1 cellular context compared by ENCODE assay signal in genomic region chr18:58264846-58265245, GRCh38.
TF ChIP-seq lines count a peak whose summit lies in the region.

No MANE protein-coding gene starts in this region.

TF ChIP-seq in GM12878, 131 proteins besides CTCF, POLR2A, EP300 and RAD21 (continued from another document):
- no peak for TF ChIP-seq ZNF592 (IDR thresholded peaks at IDR 0.05)
- TF ChIP-seq RB1 (IDR thresholded peaks at IDR 0.05; ENCODE audit: borderline replicate concordance), result no peak
- TF ChIP-seq DPF2 (IDR thresholded peaks at IDR 0.05), result no peak
- TF ChIP-seq SREBF2 (IDR thresholded peaks at IDR 0.05; ENCODE audit: low read length), result no peak
- TF ChIP-seq STAT3 (IDR thresholded peaks at IDR 0.05; ENCODE audit: low read depth, low read length), result no peak
TF ChIP-seq in GM12878: peak in this region for 0.
